2 cellular contexts compared by ENCODE assay signal in the genomic region with DNA sequence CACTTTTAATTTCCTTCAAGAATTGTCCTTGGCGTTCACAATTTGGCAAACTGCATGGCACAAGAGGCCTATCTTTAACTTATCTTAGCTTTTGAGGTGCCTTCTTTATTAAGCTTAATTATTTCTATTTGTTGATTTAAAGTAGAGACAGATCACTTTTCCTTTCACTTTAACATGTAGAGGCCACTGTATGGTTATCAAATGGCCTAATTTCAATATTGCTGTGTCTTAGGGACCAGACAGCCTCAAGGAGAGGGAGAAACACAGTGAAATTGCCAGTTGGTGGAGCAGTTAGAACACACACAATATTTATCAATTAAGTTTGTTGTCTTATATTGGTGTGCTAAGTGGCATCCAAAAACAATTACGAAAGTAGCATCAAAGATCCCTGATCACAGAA.
TF ChIP-seq lines count a peak whose summit lies in the region.

No MANE protein-coding gene starts in this region.

TF ChIP-seq in A549, 52 proteins besides CTCF, POLR2A, EP300 and RAD21 (continued from another document):
- TF ChIP-seq, protein P1, sequence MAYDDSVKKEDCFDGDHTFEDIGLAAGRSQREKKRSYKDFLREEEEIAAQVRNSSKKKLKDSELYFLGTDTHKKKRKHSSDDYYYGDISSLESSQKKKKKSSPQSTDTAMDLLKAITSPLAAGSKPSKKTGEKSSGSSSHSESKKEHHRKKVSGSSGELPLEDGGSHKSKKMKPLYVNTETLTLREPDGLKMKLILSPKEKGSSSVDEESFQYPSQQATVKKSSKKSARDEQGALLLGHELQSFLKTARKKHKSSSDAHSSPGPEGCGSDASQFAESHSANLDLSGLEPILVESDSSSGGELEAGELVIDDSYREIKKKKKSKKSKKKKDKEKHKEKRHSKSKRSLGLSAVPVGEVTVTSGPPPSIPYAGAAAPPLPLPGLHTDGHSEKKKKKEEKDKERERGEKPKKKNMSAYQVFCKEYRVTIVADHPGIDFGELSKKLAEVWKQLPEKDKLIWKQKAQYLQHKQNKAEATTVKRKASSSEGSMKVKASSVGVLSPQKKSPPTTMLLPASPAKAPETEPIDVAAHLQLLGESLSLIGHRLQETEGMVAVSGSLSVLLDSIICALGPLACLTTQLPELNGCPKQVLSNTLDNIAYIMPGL (CRISPR knock-in tag; IDR thresholded peaks at IDR 0.05; ENCODE audit: borderline replicate concordance): no peak

TF ChIP-seq in HepG2, 621 proteins besides CTCF, POLR2A, EP300 and RAD21 (continued from another document):
- TF ChIP-seq, protein P2, sequence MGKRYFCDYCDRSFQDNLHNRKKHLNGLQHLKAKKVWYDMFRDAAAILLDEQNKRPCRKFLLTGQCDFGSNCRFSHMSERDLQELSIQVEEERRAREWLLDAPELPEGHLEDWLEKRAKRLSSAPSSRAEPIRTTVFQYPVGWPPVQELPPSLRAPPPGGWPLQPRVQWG (CRISPR knock-in tag; IDR thresholded peaks at IDR 0.05; ENCODE audit: borderline replicate concordance, low read depth): no peak
- TF ChIP-seq THAP9 (CRISPR knock-in tag; IDR thresholded peaks at IDR 0.05; ENCODE audit: borderline replicate concordance) (no peak), NFKB2 (CRISPR knock-in tag; IDR thresholded peaks at IDR 0.05; ENCODE audit: borderline replicate concordance) (no peak)
